35 cellular contexts compared by ENCODE assay signal in genomic region chr4:135250040-135250439, GRCh38.
"Had no signal": no experiment of that assay in that cellular context is flagged by ENCODE, and none has a peak within 500 bp of the region (broad histone marks: within the 10 kb centered on the region; RNA-seq: fewer than 3 reads in every experiment).

No MANE protein-coding gene starts in this region.

- H3K36me3 Mint-ChIP-seq: activated naive CD4-positive, alpha-beta T cell treated with anti-CD3 and anti-CD28 coated beads, Interleukin-2, amount 50 U/mL, for 24 hours; activated naive CD8-positive, alpha-beta T cell treated with anti-CD3 and anti-CD28 coated beads, Interleukin-2, amount 10 ng/mL, durations not matched to agents 7 days and 5 days had no signal

- H3K4me1 ChIP-seq: ascending aorta, Peyer's patch, SJSA1 had no signal

- H3K9me3 ChIP-seq: ascending aorta, Peyer's patch, SJSA1 had no signal

- H3K9me3 Mint-ChIP-seq: activated CD4-positive, alpha-beta T cell treated with anti-CD3 and anti-CD28 coated beads, Interleukin-2, amount 10 ng/mL, durations not matched to agents 24 days and 14 days; central memory CD8-positive, alpha-beta T cell had no signal

- DNase-seq: activated CD4-positive, alpha-beta T cell treated with anti-CD3 and anti-CD28 coated beads, Interleukin-2, amount 10 ng/mL, durations not matched to agents 24 days and 14 days; activated CD4-positive, alpha-beta T cell treated with anti-CD3 and anti-CD28 coated beads, Interleukin-2, amount 50 U/mL, for 4 hours; activated CD8-positive, alpha-beta T cell treated with anti-CD3 and anti-CD28 coated beads for 36 hours; activated gamma-delta T cell; activated naive CD4-positive, alpha-beta T cell treated with Interleukin-2 at 50 U/mL for 16 hours; activated naive CD8-positive, alpha-beta T cell treated with anti-CD3 and anti-CD28 coated beads, Interleukin-2, amount 10 ng/mL, durations not matched to agents 7 days and 5 days; activated T-cell treated with anti-CD3 and anti-CD28 coated beads, Interleukin-2, amount 50 U/mL, for 1 hour; activated T-cell treated with anti-CD3 and anti-CD28 coated beads, Interleukin-2, amount 50 U/mL, for 72 hours; amygdala; Karpas-422; KBM-7; NCI-H1105; NCI-H1417 treated with DMSO at 0.1 percent for 48 hours; NCI-H187 treated with DMSO at 0.1 percent for 48 hours; NCI-H2171 treated with DMSO at 0.1 percent for 48 hours; NCI-H2227 treated with DMSO at 0.1 percent for 48 hours; NCI-H446; NCI-H510A treated with DMSO at 0.1 percent for 48 hours; NCI-H526 treated with DMSO at 0.1 percent for 48 hours; NK-92 treated with Interleukin-12 subunit alpha and Interleukin-12 subunit beta, amount 100 ng/mL, for 24 hours; PC-3; Peyer's patch; RPMI8226; SHP77 treated with DMSO at 0.1 percent for 48 hours; SW 1271; T-helper 1 cell; T-helper 2 cell; T-helper 9 cell; WERI-Rb-1 had no signal

- H3K27ac ChIP-seq: ascending aorta, cardiac muscle cell, Peyer's patch, SJSA1 had no signal

- H3K4me3 ChIP-seq: ascending aorta, cardiac muscle cell, Peyer's patch, SJSA1 had no signal

- H3K4me1 Mint-ChIP-seq: activated CD4-positive, alpha-beta T cell treated with anti-CD3 and anti-CD28 coated beads, Interleukin-2, amount 10 ng/mL, durations not matched to agents 24 days and 14 days; activated naive CD4-positive, alpha-beta T cell treated with anti-CD3 and anti-CD28 coated beads, Interleukin-2, amount 50 U/mL, for 24 hours; activated naive CD8-positive, alpha-beta T cell treated with anti-CD3 and anti-CD28 coated beads, Interleukin-2, amount 10 ng/mL, durations not matched to agents 7 days and 5 days; activated T-helper 17 cell treated with anti-CD3 and anti-CD28 coated beads, Interleukin-2, amount 50 U/mL, for 72 hours; central memory CD8-positive, alpha-beta T cell had no signal

- ATAC-seq: activated CD8-positive, alpha-beta T cell treated with anti-CD3 and anti-CD28 coated beads for 36 hours; activated T-cell treated with anti-CD3 and anti-CD28 coated beads, Interleukin-2, amount 50 U/mL, for 72 hours; activated T-helper 17 cell treated with anti-CD3 and anti-CD28 coated beads, Interleukin-2, amount 50 U/mL, for 72 hours; PC-3 had no signal

- H3K36me3 ChIP-seq: ascending aorta, cardiac muscle cell, Peyer's patch, SJSA1, WERI-Rb-1 had no signal

- H3K4me3 Mint-ChIP-seq: activated CD4-positive, alpha-beta T cell treated with anti-CD3 and anti-CD28 coated beads, Interleukin-2, amount 10 ng/mL, durations not matched to agents 24 days and 14 days; activated CD8-positive, alpha-beta T cell treated with anti-CD3 and anti-CD28 coated beads for 36 hours; activated naive CD4-positive, alpha-beta T cell treated with anti-CD3 and anti-CD28 coated beads, Interleukin-2, amount 50 U/mL, for 24 hours; activated naive CD8-positive, alpha-beta T cell treated with anti-CD3 and anti-CD28 coated beads, Interleukin-2, amount 10 ng/mL, durations not matched to agents 7 days and 5 days; activated T-cell treated with anti-CD3 and anti-CD28 coated beads, Interleukin-2, amount 50 U/mL, for 72 hours; activated T-helper 17 cell treated with anti-CD3 and anti-CD28 coated beads, Interleukin-2, amount 50 U/mL, for 72 hours; central memory CD8-positive, alpha-beta T cell had no signal

- H3K27ac Mint-ChIP-seq: activated CD4-positive, alpha-beta T cell treated with anti-CD3 and anti-CD28 coated beads, Interleukin-2, amount 10 ng/mL, durations not matched to agents 24 days and 14 days; activated CD8-positive, alpha-beta T cell treated with anti-CD3 and anti-CD28 coated beads for 36 hours; activated naive CD4-positive, alpha-beta T cell treated with anti-CD3 and anti-CD28 coated beads, Interleukin-2, amount 50 U/mL, for 24 hours; activated naive CD8-positive, alpha-beta T cell treated with anti-CD3 and anti-CD28 coated beads, Interleukin-2, amount 10 ng/mL, durations not matched to agents 7 days and 5 days; activated T-cell treated with anti-CD3 and anti-CD28 coated beads, Interleukin-2, amount 50 U/mL, for 72 hours; activated T-helper 17 cell treated with anti-CD3 and anti-CD28 coated beads, Interleukin-2, amount 50 U/mL, for 72 hours had no signal

- H3K27me3 Mint-ChIP-seq: activated CD4-positive, alpha-beta T cell treated with anti-CD3 and anti-CD28 coated beads, Interleukin-2, amount 10 ng/mL, durations not matched to agents 24 days and 14 days; activated CD8-positive, alpha-beta T cell treated with anti-CD3 and anti-CD28 coated beads for 36 hours; activated naive CD4-positive, alpha-beta T cell treated with anti-CD3 and anti-CD28 coated beads, Interleukin-2, amount 50 U/mL, for 24 hours; activated naive CD8-positive, alpha-beta T cell treated with anti-CD3 and anti-CD28 coated beads, Interleukin-2, amount 10 ng/mL, durations not matched to agents 7 days and 5 days; activated T-helper 17 cell treated with anti-CD3 and anti-CD28 coated beads, Interleukin-2, amount 50 U/mL, for 72 hours; central memory CD8-positive, alpha-beta T cell had no signal

- H3K27me3 ChIP-seq: ascending aorta, cardiac muscle cell, Peyer's patch, SJSA1 had no signal
